ENCODE assay signal across 30 cellular contexts in the genomic region with DNA sequence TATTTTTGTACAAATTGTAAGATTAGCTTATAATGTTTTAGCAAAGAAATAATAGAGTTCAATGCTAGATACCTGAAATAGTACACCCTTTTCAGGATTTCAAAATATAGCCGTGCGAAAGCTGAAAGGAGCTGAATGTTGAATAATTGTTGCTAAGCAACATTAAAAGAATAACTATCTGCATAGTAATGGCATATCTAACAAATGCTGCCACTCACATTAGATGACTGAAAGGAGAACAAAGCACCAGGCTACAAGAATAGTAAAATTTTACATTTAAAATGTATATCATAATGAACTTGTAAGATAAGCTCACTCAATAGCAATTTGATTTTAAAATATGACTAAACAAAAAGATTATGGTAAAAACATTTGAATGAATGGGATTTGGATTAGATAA.
"Had no signal": no experiment of that assay in that cellular context is flagged by ENCODE, and none has a peak within 500 bp of the region (broad histone marks: within the 10 kb centered on the region; RNA-seq: fewer than 3 reads in every experiment).

No MANE protein-coding gene starts in this region.

- H3K36me3 ChIP-seq: ascending aorta, breast epithelium, cardiac muscle cell, WERI-Rb-1 had no signal

- H3K36me3 Mint-ChIP-seq: activated naive CD4-positive, alpha-beta T cell treated with anti-CD3 and anti-CD28 coated beads, Interleukin-2, amount 10 ng/mL, durations not matched to agents 7 days and 5 days; activated naive CD8-positive, alpha-beta T cell treated with anti-CD3 and anti-CD28 coated beads, Interleukin-2, amount 10 ng/mL, durations not matched to agents 7 days and 5 days; brain had no signal

- H3K27me3 Mint-ChIP-seq: brain had no signal

- H3K9me3 Mint-ChIP-seq: activated CD4-positive, alpha-beta memory T cell treated with anti-CD3 and anti-CD28 coated beads, Interleukin-2, amount 10 ng/mL, durations not matched to agents 7 days and 5 days; activated CD4-positive, alpha-beta T cell treated with anti-CD3 and anti-CD28 coated beads, Interleukin-2, amount 10 ng/mL, durations not matched to agents 7 days and 5 days; activated naive CD4-positive, alpha-beta T cell treated with anti-CD3 and anti-CD28 coated beads, Interleukin-2, amount 10 ng/mL, durations not matched to agents 7 days and 5 days; central memory CD8-positive, alpha-beta T cell had no signal

- H3K9me3 ChIP-seq: ascending aorta had no signal

- H3K4me3 ChIP-seq: ascending aorta, breast epithelium, cardiac muscle cell had no signal

- H3K4me1 Mint-ChIP-seq: activated B cell treated with CpG ODN at 0.5 μM for 24 hours; activated CD4-positive, alpha-beta memory T cell treated with anti-CD3 and anti-CD28 coated beads, Interleukin-2, amount 10 ng/mL, durations not matched to agents 7 days and 5 days; activated CD4-positive, alpha-beta T cell treated with anti-CD3 and anti-CD28 coated beads for 36 hours; activated CD4-positive, alpha-beta T cell treated with anti-CD3 and anti-CD28 coated beads, Interleukin-2, amount 10 ng/mL, durations not matched to agents 7 days and 5 days; activated naive CD4-positive, alpha-beta T cell treated with anti-CD3 and anti-CD28 coated beads, Interleukin-2, amount 10 ng/mL, durations not matched to agents 7 days and 5 days; activated naive CD8-positive, alpha-beta T cell treated with anti-CD3 and anti-CD28 coated beads, Interleukin-2, amount 10 ng/mL, durations not matched to agents 7 days and 5 days; central memory CD8-positive, alpha-beta T cell had no signal

- H3K4me1 ChIP-seq: ascending aorta, breast epithelium had no signal

- H3K27me3 ChIP-seq: ascending aorta, breast epithelium, cardiac muscle cell had no signal

- DNase-seq: activated B cell treated with CpG ODN at 0.5 μM for 24 hours; activated CD4-positive, alpha-beta memory T cell treated with anti-CD3 and anti-CD28 coated beads, Interleukin-2, amount 10 ng/mL, durations not matched to agents 7 days and 5 days; activated CD4-positive, alpha-beta T cell treated with anti-CD3 and anti-CD28 coated beads for 36 hours; activated CD4-positive, alpha-beta T cell treated with anti-CD3 and anti-CD28 coated beads, Interleukin-2, amount 10 ng/mL, durations not matched to agents 7 days and 5 days; activated CD4-positive, alpha-beta T cell treated with anti-CD3 and anti-CD28 coated beads, Interleukin-2, amount 50 U/mL, for 4 hours; activated CD8-positive, alpha-beta memory T cell treated with anti-CD3 and anti-CD28 coated beads, Interleukin-2, amount 50 U/mL, for 48 hours; activated gamma-delta T cell; activated naive CD4-positive, alpha-beta T cell; activated naive CD4-positive, alpha-beta T cell treated with anti-CD3 and anti-CD28 coated beads, Interleukin-2, amount 10 ng/mL, durations not matched to agents 7 days and 5 days; activated naive CD8-positive, alpha-beta T cell treated with anti-CD3 and anti-CD28 coated beads, Interleukin-2, amount 10 ng/mL, durations not matched to agents 7 days and 5 days; activated T-cell treated with anti-CD3 and anti-CD28 coated beads for 4 hours; activated T-cell treated with anti-CD3 and anti-CD28 coated beads, Interleukin-2, amount 50 U/mL, for 24 hours; activated T-cell treated with anti-CD3 and anti-CD28 coated beads, Interleukin-2, amount 50 U/mL, for 72 hours; cortex of kidney; effector CD8-positive, alpha-beta T cell; foreskin fibroblast; head of caudate nucleus; T-helper 2 cell; WERI-Rb-1 had no signal

- FAIRE-seq: colon, frontal cortex, TTC549 had no signal

- H3K27ac ChIP-seq: ascending aorta, breast epithelium, cardiac muscle cell, WERI-Rb-1 had no signal

- ATAC-seq: activated CD4-positive, alpha-beta T cell treated with anti-CD3 and anti-CD28 coated beads for 36 hours; activated CD4-positive, CD25-positive, alpha-beta regulatory T cell treated with anti-CD3 and anti-CD28 coated beads, Interleukin-2, amount 50 U/mL, for 24 hours; activated naive CD4-positive, alpha-beta T cell treated with anti-CD3 and anti-CD28 coated beads, Interleukin-2, amount 50 U/mL, for 72 hours; activated T-cell treated with anti-CD3 and anti-CD28 coated beads, Interleukin-2, amount 50 U/mL, for 72 hours; esophagus mucosa had no signal

- H3K27ac Mint-ChIP-seq: activated B cell treated with CpG ODN at 0.5 μM for 24 hours; activated CD4-positive, alpha-beta memory T cell treated with anti-CD3 and anti-CD28 coated beads, Interleukin-2, amount 10 ng/mL, durations not matched to agents 7 days and 5 days; activated CD4-positive, alpha-beta T cell treated with anti-CD3 and anti-CD28 coated beads for 36 hours; activated CD4-positive, alpha-beta T cell treated with anti-CD3 and anti-CD28 coated beads, Interleukin-2, amount 10 ng/mL, durations not matched to agents 7 days and 5 days; activated naive CD4-positive, alpha-beta T cell treated with anti-CD3 and anti-CD28 coated beads, Interleukin-2, amount 10 ng/mL, durations not matched to agents 7 days and 5 days; activated naive CD4-positive, alpha-beta T cell treated with anti-CD3 and anti-CD28 coated beads, Interleukin-2, amount 50 U/mL, for 72 hours; activated naive CD8-positive, alpha-beta T cell treated with anti-CD3 and anti-CD28 coated beads, Interleukin-2, amount 10 ng/mL, durations not matched to agents 7 days and 5 days; activated T-cell treated with anti-CD3 and anti-CD28 coated beads, Interleukin-2, amount 50 U/mL, for 24 hours; activated T-cell treated with anti-CD3 and anti-CD28 coated beads, Interleukin-2, amount 50 U/mL, for 72 hours; brain had no signal

- H3K4me3 Mint-ChIP-seq: activated B cell treated with CpG ODN at 0.5 μM for 24 hours; activated CD4-positive, alpha-beta memory T cell treated with anti-CD3 and anti-CD28 coated beads, Interleukin-2, amount 10 ng/mL, durations not matched to agents 7 days and 5 days; activated CD4-positive, alpha-beta T cell treated with anti-CD3 and anti-CD28 coated beads for 36 hours; activated CD4-positive, alpha-beta T cell treated with anti-CD3 and anti-CD28 coated beads, Interleukin-2, amount 10 ng/mL, durations not matched to agents 7 days and 5 days; activated naive CD4-positive, alpha-beta T cell treated with anti-CD3 and anti-CD28 coated beads, Interleukin-2, amount 10 ng/mL, durations not matched to agents 7 days and 5 days; activated naive CD8-positive, alpha-beta T cell treated with anti-CD3 and anti-CD28 coated beads, Interleukin-2, amount 10 ng/mL, durations not matched to agents 7 days and 5 days; activated T-cell treated with anti-CD3 and anti-CD28 coated beads, Interleukin-2, amount 50 U/mL, for 24 hours; activated T-cell treated with anti-CD3 and anti-CD28 coated beads, Interleukin-2, amount 50 U/mL, for 72 hours; brain; central memory CD8-positive, alpha-beta T cell had no signal
